ENCODE assay signal across 8 cellular contexts in the genomic region with DNA sequence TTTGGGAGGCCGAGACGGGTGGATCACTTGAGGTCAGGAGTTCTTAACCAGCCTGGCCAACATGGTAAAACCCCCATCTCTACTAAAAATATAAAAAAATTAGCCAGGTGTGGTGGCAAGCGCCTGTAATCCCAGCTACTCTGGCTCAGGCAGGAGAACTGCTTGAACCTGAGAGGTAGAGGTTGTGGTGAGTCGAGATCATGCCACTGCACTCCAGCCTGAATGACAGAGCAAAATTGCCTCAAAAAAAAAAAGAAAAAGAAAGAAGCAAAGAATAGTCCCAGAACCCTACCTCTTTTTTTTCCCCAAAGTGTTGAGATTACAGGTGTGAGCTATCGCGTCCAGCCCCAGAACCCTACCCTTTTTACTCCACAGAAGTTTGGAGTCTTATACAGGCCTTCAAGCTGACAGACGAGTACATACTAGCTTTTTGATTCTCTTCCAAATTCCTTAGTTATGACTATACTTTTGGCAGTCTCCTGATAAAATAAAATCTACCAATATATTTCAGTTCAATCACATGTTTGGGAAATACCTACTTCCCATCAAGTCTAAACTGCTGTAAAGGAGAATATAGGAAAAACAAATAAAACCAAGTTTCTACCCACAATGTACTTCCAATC. TPM values are rescaled to one million over a fixed set of nuclear protein-coding genes. Genes with fewer than 3 reads are reported as not detected.
DNase-seq lines count a peak whose midpoint lies in the region; ATAC-seq, FAIRE-seq and TF ChIP-seq lines count a peak whose summit lies in the region.
"Not testable (repeated sequence)": the region's sequence is repeated elsewhere in the genome, so short reads cannot be mapped to it uniquely, and the experiment has no call there.

No MANE protein-coding gene starts in this region.

- not testable (repeated sequence) for H4K20me1 ChIP-seq in PC-3 (ENCODE audit: low read length); K562 (replicated peaks; ENCODE audit: control insufficient read depth, insufficient read depth, low read length)

- not testable (repeated sequence) for H3K9me3 Mint-ChIP-seq in osteocyte (ENCODE audit: unreplicated experiment)

- H3K79me2 ChIP-seq in PC-3 (ENCODE audit: low read length); K562 (ENCODE audit: control insufficient read depth, insufficient read depth, low read length): not testable (repeated sequence)

- not testable (repeated sequence) for H3K27me3 Mint-ChIP-seq in osteocyte (ENCODE audit: unreplicated experiment)

- not testable (repeated sequence) for BruUV-seq in PC-3 (replicated peaks; lab: Mats Ljungman, UMichigan); K562 (replicated peaks; lab: Mats Ljungman, UMichigan)

- H3K4me1 ChIP-seq in PC-3 (ENCODE audit: insufficient read depth, low read length), result peaks cover 30% of the 10 kb centered on the region
- H3K4me1 ChIP-seq in K562 (replicated peaks in 1 of 2; ENCODE audit: control insufficient read depth in 2 of 2, insufficient read depth in 2 of 2, low read length in 2 of 2); esophagus (ENCODE audit: control insufficient read depth in 2 of 2, insufficient read depth in 2 of 2, low read length in 1 of 2): not testable (repeated sequence)
- peaks cover 0 to 17% (median 5%) of the 10 kb centered on the region in 5 donors for H3K4me1 ChIP-seq in subcutaneous abdominal adipose tissue (ENCODE audit: control insufficient read depth in 5 of 5, insufficient read depth in 5 of 5, low read length in 5 of 5)

- not testable (repeated sequence) for H3K9me3 ChIP-seq in PC-3 (ENCODE audit: low read length); K562 (replicated peaks; ENCODE audit: control insufficient read depth, insufficient read depth, low read depth, low read length); esophagus (ENCODE audit: control insufficient read depth in 2 of 2, insufficient read depth in 1 of 2, low read depth in 1 of 2, low read length in 1 of 2); subcutaneous abdominal adipose tissue (ENCODE audit: control insufficient read depth in 5 of 5, low read length in 5 of 5)

- DNase-seq in AG09309 (ENCODE audit: low read depth) (peak; percentile 34), H54 (ENCODE audit: insufficient read length, low spot score) (peak; percentile 9), PC-3 (peak; percentile 80), K562 (ENCODE audit: extremely low read depth in 1 of 4, low spot score in 3 of 4) (peak in 1 of 4 experiments; percentile 17), hepatic stellate cell (ENCODE audit: low spot score) (peak; percentile 29)
- DNase-seq in osteocyte (ENCODE audit: extremely low spot score, unreplicated experiment), result not testable (repeated sequence)

- not testable (repeated sequence) for H3K4me3 ChIP-seq in AG09309 (ENCODE audit: control insufficient read depth, low read depth, low read length); PC-3 (ENCODE audit: low read length); K562; esophagus (ENCODE audit: low read depth in 1 of 2, low read length in 2 of 2); subcutaneous abdominal adipose tissue (ENCODE audit: low read depth in 1 of 5, low read length in 5 of 5)

- not testable (repeated sequence) for TF ChIP-seq POLR2A in H54 (IDR thresholded peaks at IDR 0.05; ENCODE audit: low read depth, low read length); K562 (conservative IDR thresholded peaks at IDR 0.05)

- not testable (repeated sequence) for H3K9me2 ChIP-seq in PC-3 (replicated peaks; ENCODE audit: low read length)

- H3K9ac ChIP-seq in PC-3 (ENCODE audit: low read length); K562 (ENCODE audit: insufficient read depth in 1 of 2, low read depth in 2 of 2, low read length in 2 of 2): not testable (repeated sequence)
- H3K9ac ChIP-seq in subcutaneous abdominal adipose tissue (ENCODE audit: low read length in 5 of 5), result peak overlapping the region in 1 of 5 donors; percentile 63

- 35% methylated on average over 7 of the region's 7 CpGs for WGBS in K562 (ENCODE audit: insufficient coverage, low coverage, missing lambda C conversion rate)
- 43 to 51% methylated on average over 7 of the region's 7 CpGs for WGBS in esophagus, 2 donors

- H2AFZ ChIP-seq in PC-3 (ENCODE audit: low read length), result peak overlapping the region; percentile 31; the same call in 1 of the 2 replicates
- H2AFZ ChIP-seq in K562 (ENCODE audit: low read depth, low read length), result peak overlapping the region; percentile 22; the same call in 1 of the 2 replicates

- not testable (repeated sequence) for H3K9me1 ChIP-seq in K562 (ENCODE audit: control insufficient read depth, insufficient read depth, low read length)

- H3K27ac Mint-ChIP-seq in osteocyte (ENCODE audit: unreplicated experiment), result peak overlapping the region; percentile 91

- not testable (repeated sequence) for TF ChIP-seq CTCF in AG09309 (IDR thresholded peaks at IDR 0.05; ENCODE audit: control insufficient read depth, insufficient read depth, low read depth, low read length, missing control alignments); PC-3 (conservative IDR thresholded peaks at IDR 0.05; ENCODE audit: low read depth, low read length); K562 (IDR thresholded peaks at IDR 0.05 in 2 of 3, conservative IDR thresholded peaks at IDR 0.05 in 1 of 3; ENCODE audit: insufficient read depth in 2 of 3, low read depth in 1 of 3, low read length in 3 of 3); osteocyte (IDR thresholded peaks at IDR 0.05)

- H3K27me3 ChIP-seq in PC-3 (ENCODE audit: low read length); K562 (ENCODE audit: control insufficient read depth in 2 of 2, insufficient read depth in 2 of 2, low read length in 2 of 2); esophagus (ENCODE audit: control insufficient read depth in 1 of 2, insufficient read depth in 2 of 2, low read length in 2 of 2); subcutaneous abdominal adipose tissue (ENCODE audit: control insufficient read depth in 5 of 5, insufficient read depth in 4 of 5, low read length in 5 of 5): not testable (repeated sequence)

- FAIRE-seq in H54 (lab: Jason Lieb, UNC), result peak; percentile 85
- not testable (repeated sequence) for FAIRE-seq in K562 (lab: Jason Lieb, UNC)

- H3K36me3 Mint-ChIP-seq in osteocyte (ENCODE audit: unreplicated experiment), result not testable (repeated sequence)

- ATAC-seq in PC-3, K562: not testable (repeated sequence)

- not testable (repeated sequence) for H3K36me3 ChIP-seq in PC-3 (ENCODE audit: low read depth, low read length); K562 (ENCODE audit: control insufficient read depth, insufficient read depth, low read length); esophagus (ENCODE audit: control insufficient read depth in 2 of 2, insufficient read depth in 2 of 2, low read length in 1 of 2); subcutaneous abdominal adipose tissue (ENCODE audit: control insufficient read depth in 5 of 5, insufficient read depth in 5 of 5, low read length in 5 of 5)

- intact Hi-C loops in PC-3 (cut with micrococcal nuclease); K562 (cut with micrococcal nuclease): not testable (repeated sequence)

- H3K4me1 Mint-ChIP-seq in osteocyte (ENCODE audit: unreplicated experiment), result peaks cover 34% of the 10 kb centered on the region

- CTCF ChIA-PET in PC-3 (lab: Charles Lee); K562 (lab: Yijun Ruan, JAX; ENCODE audit: low intra/inter-chr PET ratio): not testable (repeated sequence)

- H3K27ac ChIP-seq in PC-3 (ENCODE audit: low read length) (peak overlapping the region; percentile 69), K562 (ENCODE audit: extremely low read depth, low read depth, low read length) (peak overlapping the region; percentile 57; the same call in 1 of the 3 replicates), esophagus (ENCODE audit: low read depth in 2 of 2, low read length in 1 of 2) (peak overlapping the region; percentile 72 to 78), subcutaneous abdominal adipose tissue (ENCODE audit: low read depth, low read length) (peak overlapping the region; percentile 39)

- H3K4me2 ChIP-seq in PC-3 (ENCODE audit: low read length), result peak overlapping the region; percentile 52
- H3K4me2 ChIP-seq in K562 (ENCODE audit: insufficient read depth, low read length), result not testable (repeated sequence)

- POLR2A ChIA-PET in PC-3 (lab: Charles Lee; ENCODE audit: unreplicated experiment); K562 (lab: Yijun Ruan, JAX): not testable (repeated sequence)

- in situ Hi-C loops in K562 (cut with MboI), result not testable (repeated sequence)

- not testable (repeated sequence) for H3F3A ChIP-seq in PC-3 (ENCODE audit: low read length, unreplicated experiment)

- H3K4me3 Mint-ChIP-seq in osteocyte (ENCODE audit: unreplicated experiment), result not testable (repeated sequence)

- not testable (repeated sequence) for TF ChIP-seq EP300 in K562 (IDR thresholded peaks at IDR 0.05; ENCODE audit: low read length)

- TF ChIP-seq RAD21 in K562 (CRISPR knock-in tag; conservative IDR thresholded peaks at IDR 0.05 in 1 of 2, IDR thresholded peaks at IDR 0.05 in 1 of 2), result not testable (repeated sequence)

RNA-seq across cellular contexts. Expression of a gene that starts 35.4 kb away (rescaled TPM):
- 12.9 and 18.9 TPM in 2 replicates for total RNA-seq in PC-3 (2014; rRNA removed)
- total RNA-seq in K562 (2011; cell fraction: chromatin; rRNA removed; ENCODE audit: low replicate concordance), result 8.8 and 32.4 TPM in 2 replicates
- 3.0 and 5.8 TPM in 2 replicates for total RNA-seq in K562 (2011; cell fraction: nucleolus; rRNA removed)
- 12.8 and 26.0 TPM in 2 replicates for total RNA-seq in K562 (2011; cell fraction: nucleoplasm; rRNA removed)
- 12.8 and 13.4 TPM in 2 replicates for total RNA-seq in K562 (2014; rRNA removed)
- 23.6 and 30.9 TPM in 2 replicates for total RNA-seq in K562 (2014; rRNA removed; fragmentation: Illumina TruSeq; extraction: Trizol)
- total RNA-seq in K562 (2015; rRNA removed; fragmentation: Illumina TruSeq; extraction: Trizol), result 18.1 and 20.0 TPM in 2 replicates
- 26.4 and 29.1 TPM in 2 replicates for total RNA-seq in K562 (2021)
- polyA plus RNA-seq in K562 (2011; rRNA removed), result 24.2 and 31.2 TPM in 2 replicates
- 11.4 and 12.9 TPM in 2 replicates for polyA plus RNA-seq in K562 (2011; cell fraction: cytosol; rRNA removed)
- polyA plus RNA-seq in K562 (2011; cell fraction: nucleus; rRNA removed), result 14.0 and 19.6 TPM in 2 replicates
- 13.4 and 16.0 TPM in 2 replicates for polyA plus RNA-seq in K562 (2012)
- polyA plus RNA-seq in K562 (2014; fragmentation: Illumina TruSeq; extraction: Trizol), result 19.2 and 22.4 TPM in 2 replicates
- 1 to 10 TPM; 1.3 to 1.6 TPM for polyA plus RNA-seq in K562 (2014; fragmentation: Nextera tagmentation; extraction: Ambion mirVana)
- 11.4 and 12.8 TPM in 2 replicates for polyA plus RNA-seq in K562 (2014; rRNA removed)
- 82.1 and 87.5 TPM in 2 replicates for polyA minus RNA-seq in K562 (2011; rRNA and poly(A)+ RNA removed)
- 19.7 and 28.7 TPM in 2 replicates for polyA minus RNA-seq in K562 (2011; cell fraction: cytosol; rRNA and poly(A)+ RNA removed)
- polyA minus RNA-seq in K562 (2011; cell fraction: nucleus; rRNA and poly(A)+ RNA removed), result 9.0 and 18.2 TPM in 2 replicates
- 10 to 100 TPM in 1 of 2 donors, 1 to 10 TPM in 1; 9.2 to 12.2 TPM for polyA plus RNA-seq in esophagus
- 27.0 and 27.2 TPM in 2 replicates for total RNA-seq in osteocyte
